ENCODE assay signal across 1 cellular context in genomic region chr7:81926154-81926553, GRCh38.
TF ChIP-seq lines count a peak whose summit lies in the region.

No MANE protein-coding gene starts in this region.

TF ChIP-seq in SK-N-SH, 30 proteins besides CTCF, POLR2A, EP300 and RAD21 (continued from another document):
- TF ChIP-seq PBX3 (IDR thresholded peaks at IDR 0.05) (no peak), POLR2AphosphoS5 (IDR thresholded peaks at IDR 0.05; ENCODE audit: low read depth, low read length) (0 out of 2 replicates have a peak, but pooled peaks have one; percentile 23), MAX (IDR thresholded peaks at IDR 0.05; ENCODE audit: low read depth) (no peak), ELF1 (IDR thresholded peaks at IDR 0.05) (no peak), REST (IDR thresholded peaks at IDR 0.05; ENCODE audit: low read depth, low read length) (no peak)
